ENCODE assay signal across 26 cellular contexts in genomic region chr7:106047146-106047545, GRCh38.
"Had no signal": no experiment of that assay in that cellular context is flagged by ENCODE, and none has a peak within 500 bp of the region (broad histone marks: within the 10 kb centered on the region; RNA-seq: fewer than 3 reads in every experiment).

No MANE protein-coding gene starts in this region.

- H3K4me1 ChIP-seq: parathyroid adenoma had no signal

- H3K36me3 Mint-ChIP-seq: mesothelial cell of epicardium; naive B cell; natural killer cell treated with Interleukin-12 subunit alpha and Interleukin-12 subunit beta and Interleukin-15 and Interleukin-18, amount 100 ng/mL, for 72 hours; type B pancreatic cell had no signal

- H3K4me3 Mint-ChIP-seq: mesothelial cell of epicardium; naive B cell; natural killer cell treated with Interleukin-12 subunit alpha and Interleukin-12 subunit beta and Interleukin-15 and Interleukin-18, amount 100 ng/mL, for 72 hours; neural crest cell; type B pancreatic cell had no signal

- H3K27me3 Mint-ChIP-seq: naive B cell had no signal

- ATAC-seq: gastrocnemius medialis; left lung; mucosa of descending colon; natural killer cell treated with Interleukin-12 subunit alpha and Interleukin-12 subunit beta and Interleukin-15 and Interleukin-18, amount 100 ng/mL, for 72 hours; sciatic nerve had no signal

- H3K27ac Mint-ChIP-seq: mesothelial cell of epicardium; natural killer cell treated with Interleukin-12 subunit alpha and Interleukin-12 subunit beta and Interleukin-15 and Interleukin-18, amount 100 ng/mL, for 72 hours; progenitor cell of endocrine pancreas; type B pancreatic cell had no signal

- H3K9me3 Mint-ChIP-seq: mesothelial cell of epicardium; naive B cell; natural killer cell treated with Interleukin-12 subunit alpha and Interleukin-12 subunit beta and Interleukin-15 and Interleukin-18, amount 100 ng/mL, for 72 hours; neural crest cell; type B pancreatic cell had no signal

- H3K36me3 ChIP-seq: gastrocnemius medialis, left lung, neutrophil, right atrium auricular region, stomach, tibial artery had no signal

- H3K27ac ChIP-seq: coronary artery, gastrocnemius medialis, left lung, neutrophil, parathyroid adenoma, right atrium auricular region, stomach, tibial artery had no signal

- H3K4me3 ChIP-seq: coronary artery, gastrocnemius medialis, left lung, mucosa of descending colon, right atrium auricular region, smooth muscle cell, stomach, tibial artery had no signal

- DNase-seq: dermis blood vessel endothelial cell; foreskin fibroblast; gastrocnemius medialis; head of caudate nucleus; left lung; mesenchymal stem cell; mucosa of descending colon; naive B cell; stimulated activated CD4-positive, alpha-beta T cell treated with anti-CD3 and anti-CD28 coated beads, Interleukin-12 subunit alpha, Interleukin-12 subunit beta, amount 100 ng/mL, for 4 hours; stimulated activated CD4-positive, alpha-beta T cell treated with anti-CD3 and anti-CD28 coated beads, Interleukin-1b, Interleukin-23, amount 100 ng/mL, for 48 hours; stimulated activated CD4-positive, alpha-beta T cell treated with anti-CD3 and anti-CD28 coated beads, Interleukin-4, amount 100 ng/mL, for 1 hour; stimulated activated CD8-positive, alpha-beta memory T cell treated with anti-CD3 and anti-CD28 coated beads, Interleukin-4, amount 100 ng/mL, for 48 hours; stimulated activated naive CD4-positive, alpha-beta T cell treated with Interleukin-2 at 50 U/mL for 16 hours; stomach; tibial artery had no signal

- H3K9me3 ChIP-seq: gastrocnemius medialis, left lung, mucosa of descending colon, neutrophil, right atrium auricular region, stomach, tibial artery had no signal

- H3K27me3 ChIP-seq: gastrocnemius medialis, right atrium auricular region had no signal
